In the genomic region with DNA sequence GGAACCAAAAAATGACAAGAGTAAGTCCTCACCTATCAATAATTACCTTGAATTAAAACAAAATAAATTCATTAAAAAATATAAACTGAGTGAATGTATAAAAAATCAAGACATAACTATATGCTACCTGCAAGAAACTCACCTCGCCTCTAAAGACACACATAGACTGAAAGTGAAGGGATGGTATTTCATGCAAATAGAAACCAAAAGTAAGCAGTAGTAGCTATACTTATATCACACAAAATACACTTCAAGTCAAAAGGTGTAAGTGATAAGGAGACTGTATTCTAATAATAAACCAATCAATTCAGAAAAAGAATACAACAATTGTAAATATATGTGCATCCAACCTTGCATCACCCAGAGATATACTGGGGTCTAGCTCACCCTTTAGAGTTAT, we compare ENCODE assay signal across 12 cellular contexts.
DNase-seq lines count a peak whose midpoint lies in the region; ATAC-seq and TF ChIP-seq lines count a peak whose summit lies in the region.
"Had no signal": no experiment of that assay in that cellular context is flagged by ENCODE, and none has a peak within 500 bp of the region (broad histone marks: within the 10 kb centered on the region; RNA-seq: fewer than 3 reads in every experiment).

No MANE protein-coding gene starts in this region.

- no peak overlapping the region for H3K9ac ChIP-seq in GM23248

- no peaks in the 10 kb centered on the region for H4K20me1 ChIP-seq in GM23248 (ENCODE audit: insufficient read depth)

- no peaks in the 10 kb centered on the region for H3K27me3 ChIP-seq in GM23248 (replicated peaks; ENCODE audit: insufficient read depth)

- H3K79me2 ChIP-seq in GM23248 (ENCODE audit: insufficient read depth): no peaks in the 10 kb centered on the region

- H3K4me1 ChIP-seq in GM23248 (ENCODE audit: insufficient read depth): no peaks in the 10 kb centered on the region

- no peaks in the 10 kb centered on the region for H3K36me3 ChIP-seq in GM23248 (ENCODE audit: low read depth)

- H3K27ac ChIP-seq in GM23248: no peak overlapping the region

- ATAC-seq in GM18505 (IDR thresholded peaks at IDR 0.05; ENCODE audit: unreplicated experiment): peak; percentile 80
- ATAC-seq in GM19467 (IDR thresholded peaks at IDR 0.05; ENCODE audit: unreplicated experiment): peak; percentile 88
- ATAC-seq in HG02798 (IDR thresholded peaks at IDR 0.05; ENCODE audit: poor library complexity, unreplicated experiment): peak; percentile 87
- peak; percentile 86 for ATAC-seq in HG03354 (IDR thresholded peaks at IDR 0.05; ENCODE audit: poor library complexity, severe bottlenecking, unreplicated experiment)
- ATAC-seq: stimulated activated effector memory CD8-positive, alpha-beta T cell treated with anti-CD3 and anti-CD28 coated beads, Interleukin-12 subunit alpha, Interleukin-12 subunit beta, amount 100 ng/mL, for 72 hours had no signal

- TF ChIP-seq POLR2A in GM18505 (IDR thresholded peaks at IDR 0.05; ENCODE audit: borderline replicate concordance, extremely low read depth, insufficient read depth, insufficient read length): no peak

- 9 to 13% methylated on average over 1 of the region's 1 CpG for WGBS in GM23248 (ENCODE audit: low coverage in 1 of 2, low lambda C conversion rate in 2 of 2, missing lambda C conversion rate in 2 of 2), 2 experiments

- no peaks in the 10 kb centered on the region for H3K9me2 ChIP-seq in GM23248 (ENCODE audit: insufficient read depth)

- H3K4me2 ChIP-seq in GM23248 (ENCODE audit: unreplicated experiment): no peak overlapping the region

- in situ Hi-C loops in GM23248 (cut with MboI): no loop called here

- no peak for DNase-seq in NCI-H2107 (lab: John Stamatoyannopoulos, UW)
- DNase-seq in NCI-H2227 (lab: John Stamatoyannopoulos, UW; ENCODE audit: unreplicated experiment): no peak
- no peak for DNase-seq in GM03348 (ENCODE audit: low spot score)
- no peak for DNase-seq in GM23248
- DNase-seq: activated naive CD4-positive, alpha-beta T cell treated with anti-CD3 and anti-CD28 coated beads, Interleukin-2, amount 50 U/mL, for 16 hours; caudate nucleus; kidney glomerular epithelial cell had no signal

- H3F3A ChIP-seq in GM23248 (ENCODE audit: insufficient read depth): no peaks in the 10 kb centered on the region

- H3K9me3 ChIP-seq in GM23248 (ENCODE audit: low read depth): no peaks in the 10 kb centered on the region

- no peak overlapping the region for H3K4me3 ChIP-seq in GM23248

- H2AFZ ChIP-seq in GM23248: no peak overlapping the region
